Comparison of ENCODE assay signal across 1 cellular context in genomic region chr19:18135712-18136584, GRCh38.
TF ChIP-seq lines count a peak whose summit lies in the region.

No MANE protein-coding gene starts in this region.

TF ChIP-seq in HepG2, 621 proteins besides CTCF, POLR2A, EP300 and RAD21 (continued from another document and continues in another):
- TF ChIP-seq ZNF281 (CRISPR knock-in tag; IDR thresholded peaks at IDR 0.05; ENCODE audit: borderline replicate concordance) (no peak; the same call in 1 of the 2 replicates), U2AF1 (optimal IDR thresholded peaks at IDR 0.05; ENCODE audit: low read depth, low read length) (no peak), SUZ12 (IDR thresholded peaks at IDR 0.05; ENCODE audit: low read depth, low read length) (no peak), MEIS2 (CRISPR knock-in tag; IDR thresholded peaks at IDR 0.05) (no peak), ZNF354B (CRISPR knock-in tag; IDR thresholded peaks at IDR 0.05) (no peak), ATF4 (CRISPR knock-in tag; IDR thresholded peaks at IDR 0.05) (0 out of 4 replicates have a peak, but pooled peaks of 1 of the 2 experiments have one; percentile 42), ZBTB20 (CRISPR knock-in tag; IDR thresholded peaks at IDR 0.05; ENCODE audit: borderline replicate concordance, low read depth) (peak; percentile 31; the same call in 1 of the 2 replicates), ZNF121 (CRISPR knock-in tag; IDR thresholded peaks at IDR 0.05) (peak; percentile 74), TFDP2 (CRISPR knock-in tag; IDR thresholded peaks at IDR 0.05) (peak; percentile 53), NFYB (CRISPR knock-in tag; IDR thresholded peaks at IDR 0.05) (no peak), AKNA (CRISPR knock-in tag; IDR thresholded peaks at IDR 0.05; ENCODE audit: borderline replicate concordance) (no peak), ZNF775 (CRISPR knock-in tag; IDR thresholded peaks at IDR 0.05; ENCODE audit: borderline replicate concordance) (no peak), BRCA1 (CRISPR knock-in tag; IDR thresholded peaks at IDR 0.05) (peak; percentile 53; the same call in 1 of the 2 replicates), FIP1L1 (IDR thresholded peaks at IDR 0.05; ENCODE audit: borderline replicate concordance, insufficient read depth, low read depth, low read length) (no peak), ZNF496 (CRISPR knock-in tag; IDR thresholded peaks at IDR 0.05; ENCODE audit: insufficient replicate concordance) (no peak), ZNF232 (CRISPR knock-in tag; IDR thresholded peaks at IDR 0.05; ENCODE audit: borderline replicate concordance) (peak; percentile 64; the same call in 1 of the 2 replicates), ZNF460 (CRISPR knock-in tag; IDR thresholded peaks at IDR 0.05; ENCODE audit: borderline replicate concordance) (no peak), ZNF766 (CRISPR knock-in tag; IDR thresholded peaks at IDR 0.05; ENCODE audit: borderline replicate concordance) (0 out of 2 replicates have a peak, but pooled peaks have one; percentile 46), ZFP41 (CRISPR knock-in tag; IDR thresholded peaks at IDR 0.05; ENCODE audit: borderline replicate concordance) (no peak), ESRRA (CRISPR knock-in tag; IDR thresholded peaks at IDR 0.05; ENCODE audit: low read depth) (no peak), ZNF274 (CRISPR knock-in tag; IDR thresholded peaks at IDR 0.05) (no peak; the same call in 1 of the 2 replicates), ZNF451 (CRISPR knock-in tag; IDR thresholded peaks at IDR 0.05) (no peak), SOX5 (CRISPR knock-in tag; IDR thresholded peaks at IDR 0.05; ENCODE audit: borderline replicate concordance) (peak; percentile 58; the same call in 1 of the 2 replicates), HOXA5 (CRISPR knock-in tag; IDR thresholded peaks at IDR 0.05) (no peak), HOXD1 (CRISPR knock-in tag; IDR thresholded peaks at IDR 0.05) (no peak), NR2F6 (IDR thresholded peaks at IDR 0.05) (peak; percentile 61), NR2F6 (CRISPR knock-in tag; IDR thresholded peaks at IDR 0.05) (peak; percentile 52; the same call in 1 of the 2 replicates), ZNF264 (CRISPR knock-in tag; IDR thresholded peaks at IDR 0.05) (peak; percentile 77; the same call in 1 of the 2 replicates), HBP1 (CRISPR knock-in tag; IDR thresholded peaks at IDR 0.05; ENCODE audit: low read depth) (no peak), ELF1 (CRISPR knock-in tag; IDR thresholded peaks at IDR 0.05) (no peak), SAP130 (CRISPR knock-in tag; IDR thresholded peaks at IDR 0.05; ENCODE audit: low read depth) (peak; percentile 94), DDIT3 (CRISPR knock-in tag; IDR thresholded peaks at IDR 0.05) (no peak), SALL1 (CRISPR knock-in tag; IDR thresholded peaks at IDR 0.05) (peak; percentile 67; the same call in 1 of the 2 replicates), DMAP1 (CRISPR knock-in tag; IDR thresholded peaks at IDR 0.05) (peak; percentile 76), SPEN (CRISPR knock-in tag; IDR thresholded peaks at IDR 0.05; ENCODE audit: low read depth) (peak; percentile 83; the same call in 1 of the 2 replicates), ATAD3A (CRISPR knock-in tag; IDR thresholded peaks at IDR 0.05) (no peak), SIN3A (IDR thresholded peaks at IDR 0.05; ENCODE audit: borderline replicate concordance, low read depth, low read length) (no peak), ERF (CRISPR knock-in tag; IDR thresholded peaks at IDR 0.05) (0 out of 2 replicates have a peak, but pooled peaks have one; percentile 71), CEBPG (CRISPR knock-in tag; IDR thresholded peaks at IDR 0.05) (peak; percentile 88), ASH2L (IDR thresholded peaks at IDR 0.05; ENCODE audit: insufficient read length, low read depth, low read length) (peak; percentile 65), CREB1 (IDR thresholded peaks at IDR 0.05) (peak; percentile 11; the same call in 1 of the 2 replicates), CREB1 (CRISPR knock-in tag; IDR thresholded peaks at IDR 0.05) (no peak), MAZ (IDR thresholded peaks at IDR 0.05; ENCODE audit: borderline replicate concordance, low read depth, low read length) (no peak), MAZ (CRISPR knock-in tag; IDR thresholded peaks at IDR 0.05; ENCODE audit: low read depth) (0 out of 2 replicates have a peak, but pooled peaks have one; percentile 43), MXD1 (CRISPR knock-in tag; IDR thresholded peaks at IDR 0.05) (no peak; the same call in 1 of the 2 replicates), EED (CRISPR knock-in tag; IDR thresholded peaks at IDR 0.05) (no peak), SP5 (CRISPR knock-in tag; IDR thresholded peaks at IDR 0.05; ENCODE audit: borderline replicate concordance, low read depth) (peak; percentile 16; the same call in 1 of the 2 replicates), GLI4 (CRISPR knock-in tag; IDR thresholded peaks at IDR 0.05; ENCODE audit: borderline replicate concordance) (no peak), NFKB2 (CRISPR knock-in tag; IDR thresholded peaks at IDR 0.05; ENCODE audit: borderline replicate concordance) (peak; percentile 32; the same call in 1 of the 2 replicates), PITX1 (CRISPR knock-in tag; IDR thresholded peaks at IDR 0.05) (peak; percentile 81), IRF1 (CRISPR knock-in tag; IDR thresholded peaks at IDR 0.05; ENCODE audit: low read depth) (no peak), HNRNPLL (IDR thresholded peaks at IDR 0.05; ENCODE audit: low read depth, low read length, poor library complexity, severe bottlenecking) (no peak), ISL2 (CRISPR knock-in tag; IDR thresholded peaks at IDR 0.05) (peak; percentile 46; the same call in 1 of the 2 replicates), ETS1 (CRISPR knock-in tag; IDR thresholded peaks at IDR 0.05) (no peak), IRF2 (CRISPR knock-in tag; IDR thresholded peaks at IDR 0.05) (peak; percentile 73), TBP (CRISPR knock-in tag; IDR thresholded peaks at IDR 0.05) (no peak), GATAD2A (CRISPR knock-in tag; IDR thresholded peaks at IDR 0.05) (peak; percentile 80), ZFP36L1 (CRISPR knock-in tag; IDR thresholded peaks at IDR 0.05) (peak; percentile 57; the same call in 1 of the 2 replicates)
